In the genomic region with DNA sequence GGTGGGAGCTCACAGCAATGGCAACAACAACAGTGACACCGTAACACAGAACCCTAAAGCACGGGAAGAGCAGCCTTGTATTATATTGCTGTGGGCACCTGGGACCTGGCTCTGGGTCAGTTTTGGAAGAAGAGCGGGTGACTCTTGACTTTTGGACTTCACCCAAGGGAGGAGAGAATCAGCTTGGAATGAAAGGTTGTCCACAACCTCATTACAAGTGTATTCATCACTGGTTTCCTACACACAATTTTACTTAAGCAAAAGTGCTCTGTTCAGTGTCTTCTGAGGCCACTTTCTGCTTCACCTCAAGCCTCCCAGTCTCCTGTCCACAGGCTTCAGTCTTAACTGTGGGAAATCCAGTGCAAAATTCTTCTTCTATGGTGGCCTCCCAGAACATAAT, we compare ENCODE assay signal across 18 cellular contexts.
A peak's percentile ranks its signal among the peaks of the same experiment; 100 is the strongest.
DNase-seq lines count a peak whose midpoint lies in the region; ATAC-seq and TF ChIP-seq lines count a peak whose summit lies in the region.
"Had no signal": no experiment of that assay in that cellular context is flagged by ENCODE, and none has a peak within 500 bp of the region (broad histone marks: within the 10 kb centered on the region; RNA-seq: fewer than 3 reads in every experiment).

No MANE protein-coding gene starts in this region.

- no peaks in the 10 kb centered on the region for H3K27me3 Mint-ChIP-seq in T-helper 2 cell treated with Interferon-gamma antibody and Interleukin-4, amounts not matched to agents 5 μg/mL and 100 μg/mL, for 36 hours (ENCODE audit: low read depth)

- no peak overlapping the region for H3K4me2 ChIP-seq in GM23248 (ENCODE audit: unreplicated experiment)

- ATAC-seq in GM21515 (IDR thresholded peaks at IDR 0.05; ENCODE audit: unreplicated experiment) (no peak), HG02588 (IDR thresholded peaks at IDR 0.05; ENCODE audit: unreplicated experiment) (no peak)
- ATAC-seq: CD8-positive, alpha-beta T cell had no signal

- no peaks in the 10 kb centered on the region for H3K4me1 Mint-ChIP-seq in T-helper 2 cell treated with Interferon-gamma antibody and Interleukin-4, amounts not matched to agents 5 μg/mL and 100 μg/mL, for 36 hours (ENCODE audit: low read depth)
- H3K4me1 Mint-ChIP-seq: IgD-negative memory B cell had no signal

- no peaks in the 10 kb centered on the region for H3K79me2 ChIP-seq in GM23248 (ENCODE audit: insufficient read depth)

- no peak overlapping the region for H3K27ac ChIP-seq in GM23248

- DNase-seq in AG20443 (ENCODE audit: low spot score), result peak; percentile 31
- DNase-seq in GM23248, result peak; percentile 74
- peak; percentile 17 for DNase-seq in amniotic epithelial cell (ENCODE audit: low read depth)
- DNase-seq in fibroblast of villous mesenchyme (ENCODE audit: low read depth), result peak; percentile 12
- no peak for DNase-seq in COLO668 (lab: John Stamatoyannopoulos, UW; ENCODE audit: unreplicated experiment)
- DNase-seq in T-helper 2 cell treated with Interferon-gamma antibody and Interleukin-4, amounts not matched to agents 5 μg/mL and 100 μg/mL, for 36 hours (ENCODE audit: low spot score), result no peak
- DNase-seq: BE2C; CD8-positive, alpha-beta T cell; DMS 273 treated with DMSO at 0.1 percent for 48 hours; HCEC 1CT; NCI-H1694; NCI-H446 treated with DMSO at 0.1 percent for 48 hours; NCI-H774; SIG-M5; SW 1271 had no signal

- in situ Hi-C loops in GM23248 (cut with MboI), result no loop called here

- H3K4me3 ChIP-seq in GM23248, result no peak overlapping the region
- no peak overlapping the region for H3K4me3 ChIP-seq in fibroblast of villous mesenchyme (ENCODE audit: low read depth, low read length)

- H3K4me1 ChIP-seq in GM23248 (ENCODE audit: insufficient read depth), result peaks cover 16% of the 10 kb centered on the region
- H3K4me1 ChIP-seq: BE2C had no signal

- WGBS in GM23248 (ENCODE audit: low coverage in 1 of 2, low lambda C conversion rate in 2 of 2, missing lambda C conversion rate in 2 of 2), 2 experiments, result 52% methylated on average over 3 of the region's 3 CpGs

- no peaks in the 10 kb centered on the region for H3K36me3 ChIP-seq in GM23248 (ENCODE audit: low read depth)
- H3K36me3 ChIP-seq: BE2C had no signal

- H2AFZ ChIP-seq in GM23248, result no peak overlapping the region

- H3K9ac ChIP-seq in GM23248, result no peak overlapping the region

- H3K27ac Mint-ChIP-seq in T-helper 2 cell treated with Interferon-gamma antibody and Interleukin-4, amounts not matched to agents 5 μg/mL and 100 μg/mL, for 36 hours, result no peak overlapping the region
- H3K27ac Mint-ChIP-seq: CD8-positive, alpha-beta T cell; IgD-negative memory B cell had no signal

- H3K36me3 Mint-ChIP-seq in T-helper 2 cell treated with Interferon-gamma antibody and Interleukin-4, amounts not matched to agents 5 μg/mL and 100 μg/mL, for 36 hours (ENCODE audit: low read depth), result no peaks in the 10 kb centered on the region
- H3K36me3 Mint-ChIP-seq: CD8-positive, alpha-beta T cell; IgD-negative memory B cell had no signal

- H3K9me3 ChIP-seq in GM23248 (ENCODE audit: low read depth), result no peaks in the 10 kb centered on the region
- H3K9me3 ChIP-seq: BE2C had no signal

- TF ChIP-seq CTCF in fibroblast of villous mesenchyme (IDR thresholded peaks at IDR 0.05; ENCODE audit: insufficient read depth, low read depth, low read length), result no peak

- H3F3A ChIP-seq in GM23248 (ENCODE audit: insufficient read depth), result 0 out of 2 replicates have a peak, but pooled peaks cover 4% of the 10 kb centered on the region

- H3K27me3 ChIP-seq in GM23248 (replicated peaks; ENCODE audit: insufficient read depth), result no peaks in the 10 kb centered on the region
- H3K27me3 ChIP-seq: BE2C had no signal

- H3K9me2 ChIP-seq in GM23248 (ENCODE audit: insufficient read depth), result no peaks in the 10 kb centered on the region

- no peak overlapping the region for H3K4me3 Mint-ChIP-seq in T-helper 2 cell treated with Interferon-gamma antibody and Interleukin-4, amounts not matched to agents 5 μg/mL and 100 μg/mL, for 36 hours
- H3K4me3 Mint-ChIP-seq: CD8-positive, alpha-beta T cell; IgD-negative memory B cell had no signal

- no peaks in the 10 kb centered on the region for H3K9me3 Mint-ChIP-seq in T-helper 2 cell treated with Interferon-gamma antibody and Interleukin-4, amounts not matched to agents 5 μg/mL and 100 μg/mL, for 36 hours
- H3K9me3 Mint-ChIP-seq: CD8-positive, alpha-beta T cell had no signal

- H4K20me1 ChIP-seq in GM23248 (ENCODE audit: insufficient read depth), result no peaks in the 10 kb centered on the region

Comparison
In these comparisons a context has a peak if more than half of its experiments do, and no peak if none do; other contexts are left out.
1. DNase-seq: peak in AG20443 (single experiment), GM23248 (single experiment), amniotic epithelial cell (single experiment) and fibroblast of villous mesenchyme (single experiment); none in COLO668 (single experiment) and T-helper 2 cell treated with Interferon-gamma antibody and Interleukin-4, amounts not matched to agents 5 μg/mL and 100 μg/mL, for 36 hours (single experiment).